15 cellular contexts compared by ENCODE assay signal in the genomic region with DNA sequence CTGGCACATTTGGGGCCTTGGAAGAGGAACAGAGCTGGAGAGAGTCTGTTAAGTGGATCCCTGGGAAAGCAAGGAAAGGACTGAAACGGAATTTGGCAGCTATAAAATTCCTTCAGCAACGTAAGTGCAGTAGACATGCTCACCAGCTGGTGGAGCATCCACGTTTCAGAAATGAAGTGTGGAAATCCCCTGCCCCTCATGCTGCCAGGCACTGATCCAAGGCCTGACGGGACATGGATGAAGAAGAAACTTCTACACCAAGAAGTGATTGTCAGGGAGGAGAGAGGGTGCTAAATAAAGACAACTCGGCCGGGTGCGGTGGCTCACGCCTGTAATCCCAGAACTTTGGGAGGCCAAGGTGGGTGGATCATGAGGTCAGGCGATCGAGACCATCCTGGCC.
DNase-seq lines count a peak whose midpoint lies in the region; ATAC-seq, FAIRE-seq and TF ChIP-seq lines count a peak whose summit lies in the region.
"Had no signal": no experiment of that assay in that cellular context is flagged by ENCODE, and none has a peak within 500 bp of the region (broad histone marks: within the 10 kb centered on the region; RNA-seq: fewer than 3 reads in every experiment).

No MANE protein-coding gene starts in this region.

- no peak overlapping the region for H3K4me2 ChIP-seq in GM12878 (ENCODE audit: control insufficient read depth, insufficient read depth)

- H4K20me1 ChIP-seq in GM12878 (ENCODE audit: control insufficient read depth, insufficient read depth) = no peaks in the 10 kb centered on the region

- no peaks in the 10 kb centered on the region for H3K36me3 ChIP-seq in GM12878 (ENCODE audit: control insufficient read depth in 2 of 2, insufficient read depth in 2 of 2, low read length in 1 of 2)

- SMC1A ChIA-PET in GM12878 (lab: Charles Lee; ENCODE audit: uncharacterized antibody, unreplicated experiment) = no interaction called here

- no peak for TF ChIP-seq EP300 in GM12878 (IDR thresholded peaks at IDR 0.05; ENCODE audit: borderline replicate concordance in 1 of 2, control insufficient read depth in 1 of 2, low read depth in 2 of 2, low read length in 2 of 2)

- TF ChIP-seq POLR2A in GM12878 (IDR thresholded peaks at IDR 0.05; ENCODE audit: low read depth, low read length) = no peak

- in situ Hi-C loops in GM12878 (cut with MboI) = no loop called here

- ATAC-seq in GM12878 = no peak
- ATAC-seq in Right ventricle myocardium superior (ENCODE audit: poor library complexity) = peak; percentile 66
- no peak for ATAC-seq in HG03159 (IDR thresholded peaks at IDR 0.05; ENCODE audit: unreplicated experiment)
- no peak for ATAC-seq in GM19452 (IDR thresholded peaks at IDR 0.05; ENCODE audit: unreplicated experiment)
- ATAC-seq: T-cell had no signal

- intact Hi-C loops in GM12878 (cut with micrococcal nuclease; ENCODE audit: unreplicated experiment) = no loop called here
- intact Hi-C loops in Right ventricle myocardium superior (cut with DNase I) = no loop called here

- H3K27ac ChIP-seq in GM12878 (ENCODE audit: control insufficient read depth, insufficient read depth) = no peak overlapping the region

- 52% methylated on average over 10 of the region's 10 CpGs for WGBS in GM12878 (ENCODE audit: insufficient coverage, insufficient replicate concordance, low lambda C conversion rate, missing lambda C conversion rate)

- RAD21 ChIA-PET in GM12878 (lab: Charles Lee; ENCODE audit: unreplicated experiment) = no interaction called here

- H3K4me1 ChIP-seq in GM12878 (ENCODE audit: control insufficient read depth, insufficient read depth, low read length) = no peaks in the 10 kb centered on the region
- H3K4me1 ChIP-seq: Caco-2 had no signal

- POLR2A ChIA-PET in GM12878 (lab: Charles Lee) = no interaction called here

- TF ChIP-seq CTCF in GM12878 (IDR thresholded peaks at IDR 0.05 in 2 of 3, conservative IDR thresholded peaks at IDR 0.05 in 1 of 3; ENCODE audit: control insufficient read depth in 2 of 3, extremely low read depth in 1 of 3, insufficient read depth in 1 of 3, low read depth in 3 of 3, low read length in 3 of 3) = 0 out of 6 replicates have a peak, but pooled peaks of 1 of the 3 experiments have one; percentile 4

- no peak for TF ChIP-seq RAD21 in GM12878 (IDR thresholded peaks at IDR 0.05; ENCODE audit: insufficient read depth, low read depth, low read length)

- H3K9me3 ChIP-seq in GM12878 (replicated peaks; ENCODE audit: control insufficient read depth, insufficient read depth, low read length) = no peaks in the 10 kb centered on the region
- H3K9me3 ChIP-seq: Caco-2 had no signal

- no peak overlapping the region for H3K4me3 ChIP-seq in GM12878

- H3K27me3 ChIP-seq in GM12878 (replicated peaks in 1 of 2; ENCODE audit: control insufficient read depth in 2 of 2, insufficient read depth in 2 of 2, low read length in 1 of 2) = peaks cover 0 to 3% of the 10 kb centered on the region in 2 experiments; a peak in 2 of 4 replicates

- BruUV-seq in GM12878 (replicated peaks; lab: Mats Ljungman, UMichigan) = no TSS peak

- no peaks in the 10 kb centered on the region for H3K79me2 ChIP-seq in GM12878 (ENCODE audit: control insufficient read depth, insufficient read depth, low read length)

- peak; percentile 66 for DNase-seq in Daoy (ENCODE audit: low read depth)
- no peak for DNase-seq in GM12878 (ENCODE audit: low read depth, low spot score)
- peak; percentile 66 for DNase-seq in Right ventricle myocardium superior
- DNase-seq in pulmonary artery endothelial cell (ENCODE audit: low read depth, low spot score) = peak; percentile 35
- DNase-seq in GOT3 (lab: John Stamatoyannopoulos, UW) = no peak
- DNase-seq in HuH-7.5 (ENCODE audit: low spot score) = no peak
- DNase-seq: activated CD4-positive, alpha-beta T cell treated with anti-CD3 and anti-CD28 coated beads, Interleukin-2, amount 50 U/mL, for 48 hours; activated naive CD4-positive, alpha-beta T cell treated with anti-CD3 and anti-CD28 coated beads for 36 hours; Caco-2; NCI-H1417 treated with DMSO at 0.1 percent for 48 hours; NK-92 treated with Interleukin-12 subunit alpha and Interleukin-12 subunit beta, amount 100 ng/mL, for 24 hours; stimulated activated CD4-positive, alpha-beta T cell treated with anti-CD3 and anti-CD28 coated beads, Interleukin-4, amount 100 ng/mL, for 4 hours; T-cell had no signal

- CTCF ChIA-PET in GM12878 (lab: Yijun Ruan, JAX) = interaction anchor here (0.6 to 2.4 kb wide), 4 partner anchors 13 to 1549 kb away, joined by 3 to 6 read pairs (median 3); no protein-coding TSS in a partner anchor

- no peak overlapping the region for H2AFZ ChIP-seq in GM12878 (ENCODE audit: control insufficient read depth, low read depth, low read length)

- peak; percentile 49 for FAIRE-seq in GM12878 (lab: Jason Lieb, UNC)

- no peak overlapping the region for H3K9ac ChIP-seq in GM12878 (ENCODE audit: control insufficient read depth, insufficient read depth, low read length)

TF ChIP-seq in GM12878, 131 proteins besides CTCF, POLR2A, EP300 and RAD21 (continues in another document):
- TF ChIP-seq KLF5 (IDR thresholded peaks at IDR 0.05; ENCODE audit: partially characterized antibody) = no peak
- TF ChIP-seq CHD4 (IDR thresholded peaks at IDR 0.05) = no peak
- no peak for TF ChIP-seq SUZ12 (IDR thresholded peaks at IDR 0.05; ENCODE audit: unreplicated experiment)
- TF ChIP-seq, protein P1, sequence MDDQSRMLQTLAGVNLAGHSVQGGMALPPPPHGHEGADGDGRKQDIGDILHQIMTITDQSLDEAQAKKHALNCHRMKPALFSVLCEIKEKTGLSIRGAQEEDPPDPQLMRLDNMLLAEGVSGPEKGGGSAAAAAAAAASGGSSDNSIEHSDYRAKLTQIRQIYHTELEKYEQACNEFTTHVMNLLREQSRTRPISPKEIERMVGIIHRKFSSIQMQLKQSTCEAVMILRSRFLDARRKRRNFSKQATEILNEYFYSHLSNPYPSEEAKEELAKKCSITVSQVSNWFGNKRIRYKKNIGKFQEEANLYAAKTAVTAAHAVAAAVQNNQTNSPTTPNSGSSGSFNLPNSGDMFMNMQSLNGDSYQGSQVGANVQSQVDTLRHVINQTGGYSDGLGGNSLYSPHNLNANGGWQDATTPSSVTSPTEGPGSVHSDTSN (IDR thresholded peaks at IDR 0.05; ENCODE audit: insufficient replicate concordance, low read depth, low read length) = no peak
- no peak for TF ChIP-seq SMARCA5 (IDR thresholded peaks at IDR 0.05)
- no peak for TF ChIP-seq SMAD1 (IDR thresholded peaks at IDR 0.05; ENCODE audit: low read depth, partially characterized antibody)
- TF ChIP-seq, protein P2, sequence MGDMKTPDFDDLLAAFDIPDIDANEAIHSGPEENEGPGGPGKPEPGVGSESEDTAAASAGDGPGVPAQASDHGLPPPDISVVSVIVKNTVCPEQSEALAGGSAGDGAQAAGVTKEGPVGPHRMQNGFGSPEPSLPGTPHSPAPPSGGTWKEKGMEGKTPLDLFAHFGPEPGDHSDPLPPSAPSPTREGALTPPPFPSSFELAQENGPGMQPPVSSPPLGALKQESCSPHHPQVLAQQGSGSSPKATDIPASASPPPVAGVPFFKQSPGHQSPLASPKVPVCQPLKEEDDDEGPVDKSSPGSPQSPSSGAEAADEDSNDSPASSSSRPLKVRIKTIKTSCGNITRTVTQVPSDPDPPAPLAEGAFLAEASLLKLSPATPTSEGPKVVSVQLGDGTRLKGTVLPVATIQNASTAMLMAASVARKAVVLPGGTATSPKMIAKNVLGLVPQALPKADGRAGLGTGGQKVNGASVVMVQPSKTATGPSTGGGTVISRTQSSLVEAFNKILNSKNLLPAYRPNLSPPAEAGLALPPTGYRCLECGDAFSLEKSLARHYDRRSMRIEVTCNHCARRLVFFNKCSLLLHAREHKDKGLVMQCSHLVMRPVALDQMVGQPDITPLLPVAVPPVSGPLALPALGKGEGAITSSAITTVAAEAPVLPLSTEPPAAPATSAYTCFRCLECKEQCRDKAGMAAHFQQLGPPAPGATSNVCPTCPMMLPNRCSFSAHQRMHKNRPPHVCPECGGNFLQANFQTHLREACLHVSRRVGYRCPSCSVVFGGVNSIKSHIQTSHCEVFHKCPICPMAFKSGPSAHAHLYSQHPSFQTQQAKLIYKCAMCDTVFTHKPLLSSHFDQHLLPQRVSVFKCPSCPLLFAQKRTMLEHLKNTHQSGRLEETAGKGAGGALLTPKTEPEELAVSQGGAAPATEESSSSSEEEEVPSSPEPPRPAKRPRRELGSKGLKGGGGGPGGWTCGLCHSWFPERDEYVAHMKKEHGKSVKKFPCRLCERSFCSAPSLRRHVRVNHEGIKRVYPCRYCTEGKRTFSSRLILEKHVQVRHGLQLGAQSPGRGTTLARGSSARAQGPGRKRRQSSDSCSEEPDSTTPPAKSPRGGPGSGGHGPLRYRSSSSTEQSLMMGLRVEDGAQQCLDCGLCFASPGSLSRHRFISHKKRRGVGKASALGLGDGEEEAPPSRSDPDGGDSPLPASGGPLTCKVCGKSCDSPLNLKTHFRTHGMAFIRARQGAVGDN (IDR thresholded peaks at IDR 0.05) = no peak
- no peak for TF ChIP-seq NR2F1 (conservative IDR thresholded peaks at IDR 0.05)
- TF ChIP-seq, protein P3, sequence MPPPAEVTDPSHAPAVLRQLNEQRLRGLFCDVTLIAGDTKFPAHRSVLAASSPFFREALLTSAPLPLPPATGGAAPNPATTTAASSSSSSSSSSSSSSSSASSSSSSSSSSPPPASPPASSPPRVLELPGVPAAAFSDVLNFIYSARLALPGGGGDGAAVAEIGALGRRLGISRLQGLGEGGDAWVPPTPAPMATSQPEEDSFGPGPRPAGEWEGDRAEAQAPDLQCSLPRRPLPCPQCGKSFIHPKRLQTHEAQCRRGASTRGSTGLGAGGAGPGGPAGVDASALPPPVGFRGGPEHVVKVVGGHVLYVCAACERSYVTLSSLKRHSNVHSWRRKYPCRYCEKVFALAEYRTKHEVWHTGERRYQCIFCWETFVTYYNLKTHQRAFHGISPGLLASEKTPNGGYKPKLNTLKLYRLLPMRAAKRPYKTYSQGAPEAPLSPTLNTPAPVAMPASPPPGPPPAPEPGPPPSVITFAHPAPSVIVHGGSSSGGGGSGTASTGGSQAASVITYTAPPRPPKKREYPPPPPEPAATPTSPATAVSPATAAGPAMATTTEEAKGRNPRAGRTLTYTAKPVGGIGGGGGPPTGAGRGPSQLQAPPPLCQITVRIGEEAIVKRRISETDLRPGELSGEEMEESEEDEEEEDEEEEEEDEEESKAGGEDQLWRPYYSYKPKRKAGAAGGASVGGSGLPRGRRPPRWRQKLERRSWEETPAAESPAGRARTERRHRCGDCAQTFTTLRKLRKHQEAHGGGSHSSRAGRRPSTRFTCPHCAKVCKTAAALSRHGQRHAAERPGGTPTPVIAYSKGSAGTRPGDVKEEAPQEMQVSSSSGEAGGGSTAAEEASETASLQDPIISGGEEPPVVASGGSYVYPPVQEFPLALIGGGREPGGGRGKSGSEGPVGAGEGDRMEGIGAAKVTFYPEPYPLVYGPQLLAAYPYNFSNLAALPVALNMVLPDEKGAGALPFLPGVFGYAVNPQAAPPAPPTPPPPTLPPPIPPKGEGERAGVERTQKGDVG (CRISPR knock-in tag; IDR thresholded peaks at IDR 0.05) = no peak

Comparison
In these comparisons a context has a peak if more than half of its experiments do, and no peak if none do; other contexts are left out.
1. DNase-seq: peak in Daoy (single experiment), Right ventricle myocardium superior (single experiment) and pulmonary artery endothelial cell (single experiment); none in GM12878 (single experiment), GOT3 (single experiment) and HuH-7.5 (single experiment).